In the genomic region with DNA sequence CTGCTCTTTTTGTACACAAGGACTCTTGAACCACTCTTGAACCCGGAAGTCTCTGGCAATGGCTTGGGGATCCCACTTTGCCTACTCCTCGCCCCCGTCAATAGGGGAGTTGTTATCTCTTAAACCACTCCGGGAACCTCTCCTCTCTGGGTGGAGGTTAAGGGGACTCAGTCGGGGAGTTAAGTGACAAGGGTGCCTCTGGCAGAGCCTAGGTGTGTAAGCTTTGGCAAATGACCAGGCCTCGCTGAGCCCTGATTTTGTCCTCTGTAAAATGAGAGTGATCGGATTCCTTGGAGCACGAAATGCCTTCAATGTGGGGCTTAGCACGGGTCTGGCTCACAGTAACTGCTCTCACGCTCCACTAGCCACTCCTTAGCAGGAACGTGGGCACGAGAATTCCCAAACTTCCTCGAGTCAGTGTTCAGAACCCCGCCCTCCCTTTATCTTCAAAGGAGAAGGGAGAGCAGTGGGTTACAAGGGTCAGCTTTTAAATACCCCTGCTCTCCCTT, we compare ENCODE assay signal across 8 cellular contexts.
A peak's percentile ranks its signal among the peaks of the same experiment; 100 is the strongest.
DNase-seq lines count a peak whose midpoint lies in the region; ATAC-seq lines count a peak whose summit lies in the region.

No MANE protein-coding gene starts in this region.

- no peaks in the 10 kb centered on the region for H3K9me3 ChIP-seq in muscle layer of duodenum (ENCODE audit: control insufficient read depth in 1 of 2, low read length in 2 of 2)

- H3K4me3 ChIP-seq in Jurkat, Clone E6-1 (ENCODE audit: low read length) = peak overlapping the region; percentile 51
- peak overlapping the region; percentile 56 to 63 for H3K4me3 ChIP-seq in muscle layer of duodenum (ENCODE audit: low read depth in 1 of 2, low read length in 2 of 2)

- no peak for ATAC-seq in GM21619 (IDR thresholded peaks at IDR 0.05; ENCODE audit: unreplicated experiment)
- ATAC-seq in GM21529 (IDR thresholded peaks at IDR 0.05; ENCODE audit: unreplicated experiment) = no peak

- peaks cover under 1% of the 10 kb centered on the region for H3K27me3 ChIP-seq in muscle layer of duodenum (ENCODE audit: low read depth, low read length)

- peak overlapping the region; percentile 65 for H3K27ac ChIP-seq in caudate nucleus (ENCODE audit: low read depth, low read length)
- H3K27ac ChIP-seq in muscle layer of duodenum (ENCODE audit: low read length) = peak overlapping the region; percentile 70

- peak; percentile 31 for DNase-seq in ACHN
- no peak for DNase-seq in Jurkat, Clone E6-1 (ENCODE audit: low read depth, low spot score)
- peak in 1 of 61 donors; percentile 13 for DNase-seq in caudate nucleus (lab: John Stamatoyannopoulos, UW)
- DNase-seq in NCI-H446 treated with DMSO at 0.1 percent for 48 hours (lab: John Stamatoyannopoulos, UW) = no peak
- no peak for DNase-seq in kidney glomerular epithelial cell (lab: John Stamatoyannopoulos, UW)

- H3K36me3 ChIP-seq in muscle layer of duodenum (ENCODE audit: control insufficient read depth in 1 of 2, insufficient read depth in 2 of 2, low read length in 2 of 2) = no peaks in the 10 kb centered on the region

- H3K4me1 ChIP-seq in muscle layer of duodenum (ENCODE audit: control insufficient read depth in 1 of 2, insufficient read depth in 2 of 2, low read length in 2 of 2) = peaks cover 6 to 25% of the 10 kb centered on the region in 2 donors

- in situ Hi-C loops in ACHN (cut with HindIII; ENCODE audit: low pct_ligation_motif_present, low pct_unique_long_range_greater_than_20kb, low sequenced_read_pairs) = loop anchor here (25.0 kb wide), 1 partner anchor 352 kb away; no protein-coding TSS in a partner anchor
